28 cellular contexts compared by ENCODE assay signal in the genomic region with DNA sequence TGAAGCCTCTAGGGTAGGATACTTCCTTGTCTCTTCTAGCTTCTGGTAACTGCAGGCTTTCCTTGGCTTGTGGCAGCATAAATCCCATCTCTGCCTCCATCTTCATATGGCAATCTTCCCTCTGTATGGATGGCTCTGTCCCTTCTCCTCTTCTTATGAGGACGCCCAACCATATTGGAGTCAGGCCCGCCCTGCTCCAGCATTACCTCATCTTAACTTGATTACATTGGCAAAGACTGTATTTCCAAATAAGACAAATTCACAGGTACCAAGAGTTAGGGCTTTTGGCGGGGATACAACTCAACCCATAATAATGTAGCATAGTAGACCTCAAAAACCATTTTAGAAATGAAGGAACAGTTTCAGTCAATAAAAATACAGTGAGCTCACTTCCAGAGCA.
"Had no signal": no experiment of that assay in that cellular context is flagged by ENCODE, and none has a peak within 500 bp of the region (broad histone marks: within the 10 kb centered on the region; RNA-seq: fewer than 3 reads in every experiment).

No MANE protein-coding gene starts in this region.

- H3K4me3 ChIP-seq: left ventricle myocardium inferior, lung, pancreas, prostate gland, sigmoid colon, smooth muscle cell, stomach, testis, thyroid gland, transverse colon, upper lobe of left lung, vagina had no signal

- H3K9me3 Mint-ChIP-seq: immature natural killer cell; mesothelial cell of epicardium; naive thymus-derived CD4-positive, alpha-beta T cell; natural killer cell treated with Interleukin-12 subunit alpha and Interleukin-12 subunit beta and Interleukin-15 and Interleukin-18, amount 100 ng/mL, for 72 hours; stimulated activated naive B cell treated with anti-CD40 and anti-IgM and Interleukin-4, amounts not matched to agents 10 μg/mL and 1 μg/mL and 100 μg/mL, for 72 hours had no signal

- H3K4me2 ChIP-seq: smooth muscle cell had no signal

- H3K36me3 ChIP-seq: left ventricle myocardium inferior, pancreas, prostate gland, sigmoid colon, stomach, thyroid gland, transverse colon, upper lobe of left lung, vagina had no signal

- H3K4me3 Mint-ChIP-seq: immature natural killer cell; mesothelial cell of epicardium; naive thymus-derived CD4-positive, alpha-beta T cell; natural killer cell treated with Interleukin-12 subunit alpha and Interleukin-12 subunit beta and Interleukin-15 and Interleukin-18, amount 100 ng/mL, for 72 hours; stimulated activated naive B cell treated with anti-CD40 and anti-IgM and Interleukin-4, amounts not matched to agents 10 μg/mL and 1 μg/mL and 100 μg/mL, for 72 hours had no signal

- H3K4me1 Mint-ChIP-seq: immature natural killer cell; mesothelial cell of epicardium; naive thymus-derived CD4-positive, alpha-beta T cell had no signal

- H3K27ac Mint-ChIP-seq: immature natural killer cell; mesothelial cell of epicardium; naive thymus-derived CD4-positive, alpha-beta T cell; natural killer cell treated with Interleukin-12 subunit alpha and Interleukin-12 subunit beta and Interleukin-15 and Interleukin-18, amount 100 ng/mL, for 72 hours; stimulated activated naive B cell treated with anti-CD40 and anti-IgM and Interleukin-4, amounts not matched to agents 10 μg/mL and 1 μg/mL and 100 μg/mL, for 72 hours had no signal

- FAIRE-seq: islet of Langerhans, kidney, pancreas had no signal

- H3K9me3 ChIP-seq: left ventricle myocardium inferior, pancreas, prostate gland, sigmoid colon, stomach, testis, thyroid gland, transverse colon, upper lobe of left lung, vagina had no signal

- H3K36me3 Mint-ChIP-seq: immature natural killer cell; mesothelial cell of epicardium; naive thymus-derived CD4-positive, alpha-beta T cell; natural killer cell treated with Interleukin-12 subunit alpha and Interleukin-12 subunit beta and Interleukin-15 and Interleukin-18, amount 100 ng/mL, for 72 hours; stimulated activated naive B cell treated with anti-CD40 and anti-IgM and Interleukin-4, amounts not matched to agents 10 μg/mL and 1 μg/mL and 100 μg/mL, for 72 hours had no signal

- ATAC-seq: left colon; naive thymus-derived CD4-positive, alpha-beta T cell; natural killer cell treated with Interleukin-12 subunit alpha and Interleukin-12 subunit beta and Interleukin-15 and Interleukin-18, amount 100 ng/mL, for 72 hours; pancreas; right cardiac atrium; stimulated activated naive B cell treated with anti-CD40 and anti-IgM and Interleukin-4, amounts not matched to agents 10 μg/mL and 1 μg/mL and 100 μg/mL, for 72 hours; stimulated activated naive CD8-positive, alpha-beta T cell treated with anti-CD3 and anti-CD28 coated beads, Interleukin-15, Interleukin-2, amounts not matched to agents 100 U/mL and 50 U/mL, for 24 hours had no signal

- H3K27me3 ChIP-seq: pancreas, sigmoid colon, testis, thyroid gland, upper lobe of left lung, vagina had no signal

- H3K27ac ChIP-seq: left ventricle myocardium inferior, pancreas, prostate gland, sigmoid colon, stomach, testis, thyroid gland, transverse colon, upper lobe of left lung, vagina had no signal

- DNase-seq: hypothalamus; immature natural killer cell; kidney; left colon; left ventricle myocardium inferior; mesendoderm; naive thymus-derived CD4-positive, alpha-beta T cell; pancreas; posterior cingulate gyrus; retina; right cardiac atrium; sigmoid colon; stimulated activated CD4-positive, alpha-beta T cell treated with anti-CD3 and anti-CD28 coated beads, Interleukin-2, amount 100 ng/mL, for 24 hours; stimulated activated CD4-positive, alpha-beta T cell treated with anti-CD3 and anti-CD28 coated beads, Interleukin-4, amount 100 ng/mL, for 1 hour; stimulated activated naive B cell treated with anti-CD40 and anti-IgM and Interleukin-4, amounts not matched to agents 10 μg/mL and 1 μg/mL and 100 μg/mL, for 72 hours; stimulated activated naive CD8-positive, alpha-beta T cell treated with anti-CD3 and anti-CD28 coated beads, Interleukin-15, Interleukin-2, amounts not matched to agents 100 U/mL and 50 U/mL, for 24 hours; stomach; testis; thyroid gland; transverse colon; upper lobe of left lung had no signal

- H3K4me1 ChIP-seq: left ventricle myocardium inferior, pancreas, prostate gland, sigmoid colon, stomach, upper lobe of left lung, vagina had no signal
